1 cellular context compared by ENCODE assay signal in genomic region chr6:110979565-110980096, GRCh38.
TF ChIP-seq lines count a peak whose summit lies in the region.

No MANE protein-coding gene starts in this region.

TF ChIP-seq in A549, 52 proteins besides CTCF, POLR2A, EP300 and RAD21:
- peak; percentile 42 for TF ChIP-seq ZC3H11A (IDR thresholded peaks at IDR 0.05)
- TF ChIP-seq HOXB5 (CRISPR knock-in tag; IDR thresholded peaks at IDR 0.05), result no peak
- TF ChIP-seq TFCP2L1 (CRISPR knock-in tag; IDR thresholded peaks at IDR 0.05), result no peak
- TF ChIP-seq HEYL (CRISPR knock-in tag; IDR thresholded peaks at IDR 0.05), result no peak
- no peak for TF ChIP-seq NFE2L2 (conservative IDR thresholded peaks at IDR 0.05; ENCODE audit: low read length)
- TF ChIP-seq ZNF302 (CRISPR knock-in tag; IDR thresholded peaks at IDR 0.05), result no peak
TF ChIP-seq in A549: peak in this region for 1.
